In genomic region chr1:222754386-222755139, GRCh38 we compare ENCODE assay signal across 10 cellular contexts. TPM values are rescaled to one million over a fixed set of nuclear protein-coding genes. Genes with fewer than 3 reads are reported as not detected.
DNase-seq lines count a peak whose midpoint lies in the region; ATAC-seq and TF ChIP-seq lines count a peak whose summit lies in the region.
"Had no signal": no experiment of that assay in that cellular context is flagged by ENCODE, and none has a peak within 500 bp of the region (broad histone marks: within the 10 kb centered on the region; RNA-seq: fewer than 3 reads in every experiment).

No MANE protein-coding gene starts in this region.

- no peak overlapping the region for H3K4me3 Mint-ChIP-seq in stimulated activated naive CD8-positive, alpha-beta T cell treated with anti-CD3 and anti-CD28 coated beads, Interleukin-15, amount 100 ng/mL, for 72 hours

- no peak for ATAC-seq in stimulated activated naive CD8-positive, alpha-beta T cell treated with anti-CD3 and anti-CD28 coated beads, Interleukin-15, amount 100 ng/mL, for 72 hours

- no peaks in the 10 kb centered on the region for H3K4me1 ChIP-seq in uterus

- H3K27me3 ChIP-seq in uterus, result no peaks in the 10 kb centered on the region

- DNase-seq in SIG-M5 treated with dmso at 0.1 percent for 504 hours (lab: John Stamatoyannopoulos, UW; ENCODE audit: unreplicated experiment), result peak; percentile 20
- DNase-seq in SIG-M5 (lab: John Stamatoyannopoulos, UW), result no peak
- peak; percentile 42 for DNase-seq in epidermal melanocyte (ENCODE audit: insufficient read length, low spot score)
- peak; percentile 24 for DNase-seq in midbrain (lab: John Stamatoyannopoulos, UW)
- DNase-seq in uterus, result peak; percentile 63 to 76
- DNase-seq in stimulated activated naive CD8-positive, alpha-beta T cell treated with anti-CD3 and anti-CD28 coated beads, Interleukin-15, amount 100 ng/mL, for 72 hours, result no peak
- DNase-seq in activated CD8-positive, alpha-beta memory T cell treated with anti-CD3 and anti-CD28 coated beads, Interleukin-2, amount 50 U/mL, for 4 hours, result no peak
- DNase-seq in NCI-H2196 (lab: John Stamatoyannopoulos, UW; ENCODE audit: unreplicated experiment), result no peak
- DNase-seq: stimulated activated CD4-positive, alpha-beta T cell treated with anti-CD3 and anti-CD28 coated beads, Interleukin-4, amount 100 ng/mL, for 24 hours had no signal

- no peaks in the 10 kb centered on the region for H3K9me3 Mint-ChIP-seq in stimulated activated naive CD8-positive, alpha-beta T cell treated with anti-CD3 and anti-CD28 coated beads, Interleukin-15, amount 100 ng/mL, for 72 hours

- no peak overlapping the region for H3K4me3 ChIP-seq in uterus

- H3K36me3 ChIP-seq in uterus, result no peaks in the 10 kb centered on the region

- H3K9me3 ChIP-seq in uterus, result no peaks in the 10 kb centered on the region

- peaks cover 11% of the 10 kb centered on the region for H3K27me3 Mint-ChIP-seq in stimulated activated naive CD8-positive, alpha-beta T cell treated with anti-CD3 and anti-CD28 coated beads, Interleukin-15, amount 100 ng/mL, for 72 hours

- no peak for TF ChIP-seq POLR2A in uterus (IDR thresholded peaks at IDR 0.05)

- no peak for TF ChIP-seq CTCF in uterus (IDR thresholded peaks at IDR 0.05)

- H3K27ac ChIP-seq in uterus, result peak overlapping the region; percentile 11 to 25

- intact Hi-C loops in uterus (cut with DNase I; ENCODE audit: low total_unique reads), result no loop called here

- no peak overlapping the region for H3K27ac Mint-ChIP-seq in stimulated activated naive CD8-positive, alpha-beta T cell treated with anti-CD3 and anti-CD28 coated beads, Interleukin-15, amount 100 ng/mL, for 72 hours

- H3K4me1 Mint-ChIP-seq in stimulated activated naive CD8-positive, alpha-beta T cell treated with anti-CD3 and anti-CD28 coated beads, Interleukin-15, amount 100 ng/mL, for 72 hours, result no peaks in the 10 kb centered on the region

RNA-seq across cellular contexts. Expression of gene FAM177B, which starts 17.6 kb away (rescaled TPM):
- under 1 TPM in 1 of 4 donors, not detected in 3; 0.40 TPM for total RNA-seq in uterus
- total RNA-seq: A673 had no signal

RNA-seq across cellular contexts. Expression of gene BROX, which starts 42.2 kb away (rescaled TPM):
- total RNA-seq in uterus, result 10 to 100 TPM; 12.1 to 74.7 (median 32.2) TPM

RNA-seq across cellular contexts. Expression of gene AIDA, which starts 42.3 kb away (rescaled TPM):
- total RNA-seq in uterus, result 10 to 100 TPM; 20.2 to 94.1 (median 74.0) TPM

Comparison
In these comparisons a context has a peak if more than half of its experiments do, and no peak if none do; other contexts are left out.
1. DNase-seq: peak in SIG-M5 treated with dmso at 0.1 percent for 504 hours (single experiment), epidermal melanocyte (single experiment), midbrain (single experiment) and uterus (2 of 2); none in SIG-M5 (single experiment), stimulated activated naive CD8-positive, alpha-beta T cell treated with anti-CD3 and anti-CD28 coated beads, Interleukin-15, amount 100 ng/mL, for 72 hours (0 of 2), activated CD8-positive, alpha-beta memory T cell treated with anti-CD3 and anti-CD28 coated beads, Interleukin-2, amount 50 U/mL, for 4 hours (single experiment) and NCI-H2196 (single experiment).